ENCODE assay signal across 8 cellular contexts in the genomic region with DNA sequence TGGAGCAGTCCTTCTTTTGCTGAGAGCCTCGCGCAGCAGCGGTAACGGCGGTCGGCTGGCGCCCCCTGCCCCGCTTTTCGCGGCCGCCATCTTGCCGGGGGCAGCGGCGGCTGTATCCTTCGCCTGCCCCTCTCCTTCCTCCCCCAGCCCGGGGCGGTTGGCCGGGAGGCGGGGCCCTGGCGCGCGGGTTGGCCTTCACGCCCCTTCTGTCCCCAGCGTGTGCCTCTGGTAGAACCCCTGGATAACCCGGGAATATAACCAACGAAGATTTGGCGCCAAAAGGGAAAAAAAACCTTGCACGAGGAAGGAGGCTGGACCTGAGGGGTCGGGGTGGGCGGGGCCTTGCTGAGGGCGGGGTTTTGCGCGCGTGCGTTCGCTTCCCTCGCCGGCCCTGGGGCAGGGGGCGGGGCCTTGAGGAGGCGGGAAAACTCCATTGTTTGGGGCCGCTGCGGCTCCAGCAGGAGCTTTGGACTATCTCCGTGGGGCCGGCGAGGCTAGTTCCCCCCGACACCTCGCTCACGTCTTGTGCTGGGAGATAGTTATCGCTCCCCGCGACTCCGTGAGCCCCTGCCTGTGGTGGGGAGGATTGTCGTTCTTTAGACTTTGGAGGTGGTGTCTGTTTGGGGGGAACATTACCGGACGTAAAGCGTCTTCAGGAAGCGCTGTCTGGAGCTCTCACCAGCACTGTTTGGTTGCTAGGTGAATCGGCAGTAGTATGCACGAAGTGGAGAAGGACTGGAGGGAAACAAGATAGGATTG. TPM values are rescaled to one million over a fixed set of nuclear protein-coding genes. Genes with fewer than 3 reads are reported as not detected.
A peak's percentile ranks its signal among the peaks of the same experiment; 100 is the strongest.
DNase-seq lines count a peak whose midpoint lies in the region; TF ChIP-seq lines count a peak whose summit lies in the region.

No MANE protein-coding gene starts in this region.

- H3K27ac Mint-ChIP-seq in activated naive CD4-positive, alpha-beta T cell treated with anti-CD3 and anti-CD28 coated beads for 36 hours: peak overlapping the region; percentile 98

- no peak for TF ChIP-seq CTCF in NB4 (IDR thresholded peaks at IDR 0.05; ENCODE audit: low read depth, low read length)

- peak overlapping the region; percentile 96 for H3K27ac ChIP-seq in substantia nigra (ENCODE audit: low read depth, low read length, poor library complexity, severe bottlenecking)

- no peaks in the 10 kb centered on the region for H3K27me3 Mint-ChIP-seq in activated naive CD4-positive, alpha-beta T cell treated with anti-CD3 and anti-CD28 coated beads for 36 hours (ENCODE audit: low read depth)

- in situ Hi-C loops in SK-MEL-5 (cut with HindIII; ENCODE audit: low pct_unique_long_range_greater_than_20kb, low sequenced_read_pairs): no loop called here

- intact Hi-C loops in activated naive CD4-positive, alpha-beta T cell treated with anti-CD3 and anti-CD28 coated beads for 36 hours (cut with micrococcal nuclease): loop anchor here (1.0 to 10.0 kb wide), 11 partner anchors 42 to 862 kb away; partner anchors contain the start of genes BTBD19, DYNLT4, HECTD3 and MAST2

- peaks cover 32% of the 10 kb centered on the region for H3K4me1 Mint-ChIP-seq in activated naive CD4-positive, alpha-beta T cell treated with anti-CD3 and anti-CD28 coated beads for 36 hours (ENCODE audit: low read depth)

- DNase-seq in DMS79 (lab: John Stamatoyannopoulos, UW) (peak; percentile 89), HCEC 1CT (peak; percentile 84), NB4 (ENCODE audit: low read depth) (peak; percentile 92), SK-MEL-5 (ENCODE audit: low read depth, low spot score) (peak; percentile 86), germinal center (ENCODE audit: low spot score) (peak; percentile 93), nucleus accumbens (lab: John Stamatoyannopoulos, UW) (peak in 55 of 56 donors; percentile 19 to 91 (median 78)), substantia nigra (lab: John Stamatoyannopoulos, UW) (peak; percentile 34 to 93 (median 78))
- DNase-seq in activated naive CD4-positive, alpha-beta T cell treated with anti-CD3 and anti-CD28 coated beads for 36 hours: peak; percentile 92

- TF ChIP-seq POLR2A in NB4 (IDR thresholded peaks at IDR 0.05; ENCODE audit: extremely low read depth, insufficient read length): no peak

- H3K4me3 Mint-ChIP-seq in activated naive CD4-positive, alpha-beta T cell treated with anti-CD3 and anti-CD28 coated beads for 36 hours: peak overlapping the region; percentile 95

- peaks cover 16% of the 10 kb centered on the region for H3K36me3 Mint-ChIP-seq in activated naive CD4-positive, alpha-beta T cell treated with anti-CD3 and anti-CD28 coated beads for 36 hours (ENCODE audit: low read depth)

- H3K4me3 ChIP-seq in NB4 (ENCODE audit: low read depth, low read length): peak overlapping the region; percentile 89

- CTCF ChIA-PET in activated naive CD4-positive, alpha-beta T cell treated with anti-CD3 and anti-CD28 coated beads for 36 hours (lab: Charles Lee): interaction anchor here (1.2 to 3.2 kb wide), 5 partner anchors 16 to 85 kb away, joined by 3 to 12 read pairs (median 4); partner anchors contain the start of genes AKR1A1, CCDC163, MMACHC and PRDX1

- H3K9me3 Mint-ChIP-seq in activated naive CD4-positive, alpha-beta T cell treated with anti-CD3 and anti-CD28 coated beads for 36 hours: no peaks in the 10 kb centered on the region

RNA-seq across cellular contexts. Expression of gene NASP, which starts 0.7 kb away (rescaled TPM):
- 58.5 and 72.8 TPM in 2 replicates for total RNA-seq in SK-MEL-5 (2014; rRNA removed; shearing (Covaris generic))
- 143 and 178 TPM in 2 replicates for polyA plus RNA-seq in SK-MEL-5 (2015; cell fraction: cytosol; rRNA removed)
- polyA plus RNA-seq in SK-MEL-5 (2015; cell fraction: nucleus; rRNA removed): 248 and 287 TPM in 2 replicates
- total RNA-seq in activated naive CD4-positive, alpha-beta T cell treated with anti-CD3 and anti-CD28 coated beads for 36 hours: 100 to 1,000 TPM; 222 to 229 TPM

RNA-seq across cellular contexts. Expression of gene AKR1A1, which starts 33.9 kb away (rescaled TPM):
- 43.9 and 53.3 TPM in 2 replicates for total RNA-seq in SK-MEL-5 (2014; rRNA removed; shearing (Covaris generic))
- 58.1 and 60.7 TPM in 2 replicates for polyA plus RNA-seq in SK-MEL-5 (2015; cell fraction: cytosol; rRNA removed)
- polyA plus RNA-seq in SK-MEL-5 (2015; cell fraction: nucleus; rRNA removed): 115 and 121 TPM in 2 replicates
- 100 to 1,000 TPM; 207 to 217 TPM for total RNA-seq in activated naive CD4-positive, alpha-beta T cell treated with anti-CD3 and anti-CD28 coated beads for 36 hours

RNA-seq across cellular contexts. Expression of gene CCDC17, which starts 39.3 kb away (rescaled TPM):
- 0.48 and 0.67 TPM in 2 replicates for total RNA-seq in SK-MEL-5 (2014; rRNA removed; shearing (Covaris generic))
- 0.11 and 0.13 TPM in 2 replicates for polyA plus RNA-seq in SK-MEL-5 (2015; cell fraction: cytosol; rRNA removed)
- 8.6 and 13.9 TPM in 2 replicates for polyA plus RNA-seq in SK-MEL-5 (2015; cell fraction: nucleus; rRNA removed)
- 1 to 10 TPM in 1 of 2 experiments, under 1 TPM in 1; 0.62 to 1.0 TPM for total RNA-seq in activated naive CD4-positive, alpha-beta T cell treated with anti-CD3 and anti-CD28 coated beads for 36 hours

Comparison
In these comparisons a context has a peak if more than half of its experiments do, and no peak if none do; other contexts are left out.
1. Peak in every context shown above with its lines: DNase-seq, H3K4me3 ChIP-seq and H3K27ac ChIP-seq.